ENCODE assay signal across 16 cellular contexts in the genomic region with DNA sequence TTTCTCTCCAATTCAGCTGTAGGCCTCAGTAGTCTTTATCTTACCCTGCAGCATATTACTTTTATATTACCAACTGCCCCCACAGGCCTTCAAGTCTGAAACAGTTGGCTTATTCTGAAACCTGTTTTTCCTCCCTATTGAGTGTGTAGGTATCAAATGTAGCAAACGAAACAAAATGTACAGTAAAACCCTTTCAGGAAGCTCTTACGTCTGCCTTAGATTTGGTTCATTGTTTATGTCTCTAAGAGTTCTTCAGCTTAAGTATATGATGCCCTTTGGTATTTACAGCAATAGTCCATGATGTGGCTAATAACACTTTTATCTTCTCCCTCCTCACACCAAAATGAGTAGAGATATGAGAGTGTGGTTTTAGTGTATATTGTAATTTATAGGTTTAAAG.
DNase-seq lines count a peak whose midpoint lies in the region; ATAC-seq and TF ChIP-seq lines count a peak whose summit lies in the region.
"Had no signal": no experiment of that assay in that cellular context is flagged by ENCODE, and none has a peak within 500 bp of the region (broad histone marks: within the 10 kb centered on the region; RNA-seq: fewer than 3 reads in every experiment).

No MANE protein-coding gene starts in this region.

- peak overlapping the region; percentile 81 to 96 (median 92) for H3K27ac Mint-ChIP-seq in CD4-positive, alpha-beta memory T cell
- H3K27ac Mint-ChIP-seq in activated T-helper 2 cell treated with anti-CD3 and anti-CD28 coated beads, Interferon-gamma antibody, Interleukin-2, Interleukin-4, amounts not matched to agents 10 μg/mL and 5 μg/mL and 100 μg/mL, durations not matched to agents 14 hours and 24 hours and 36 hours, result peak overlapping the region; percentile 23
- H3K27ac Mint-ChIP-seq in natural killer cell, result peak overlapping the region; percentile 70 to 73

- H3K4me3 Mint-ChIP-seq in CD4-positive, alpha-beta memory T cell, result peak overlapping the region in 6 of 8 donors; percentile 21 to 75 (median 62)
- H3K4me3 Mint-ChIP-seq in activated T-helper 2 cell treated with anti-CD3 and anti-CD28 coated beads, Interferon-gamma antibody, Interleukin-2, Interleukin-4, amounts not matched to agents 10 μg/mL and 5 μg/mL and 100 μg/mL, durations not matched to agents 14 hours and 24 hours and 36 hours (ENCODE audit: low read depth), result no peak overlapping the region
- H3K4me3 Mint-ChIP-seq in natural killer cell, result no peak overlapping the region
- H3K4me3 Mint-ChIP-seq: brain, H9 had no signal

- peak in 1 of 5 donors; percentile 36 for DNase-seq in CD4-positive, alpha-beta memory T cell
- DNase-seq in activated T-helper 2 cell treated with anti-CD3 and anti-CD28 coated beads, Interferon-gamma antibody, Interleukin-2, Interleukin-4, amounts not matched to agents 10 μg/mL and 5 μg/mL and 100 μg/mL, durations not matched to agents 14 hours and 24 hours and 36 hours (ENCODE audit: low spot score), result no peak
- DNase-seq in natural killer cell (no peak), WERI-Rb-1 (no peak), GM10248 (ENCODE audit: extremely low spot score) (no peak)
- DNase-seq: activated effector memory CD4-positive, alpha-beta T cell treated with Interleukin-2 at 50 U/mL for 16 hours; DMS 273 treated with DMSO at 0.1 percent for 48 hours; H9; NCI-H2029 treated with DMSO at 0.1 percent for 48 hours; NCI-H524 treated with DMSO at 0.1 percent for 48 hours; occipital lobe; right cardiac atrium had no signal

- H3K9me3 ChIP-seq in CD4-positive, alpha-beta memory T cell (ENCODE audit: control insufficient read depth in 1 of 2, low read length in 2 of 2), result no peaks in the 10 kb centered on the region
- H3K9me3 ChIP-seq in HEK293 (ENCODE audit: control insufficient read depth, insufficient read depth, low read depth, low read length) (no peaks in the 10 kb centered on the region), WERI-Rb-1 (ENCODE audit: severe bottlenecking) (no peaks in the 10 kb centered on the region)
- H3K9me3 ChIP-seq: suprapubic skin had no signal

- H3K36me3 ChIP-seq in CD4-positive, alpha-beta memory T cell (ENCODE audit: insufficient read depth, low read length), result peaks cover 13% of the 10 kb centered on the region
- no peaks in the 10 kb centered on the region for H3K36me3 ChIP-seq in HEK293 (ENCODE audit: control insufficient read depth in 2 of 2, insufficient read depth in 1 of 2, low read length in 2 of 2)
- H3K36me3 ChIP-seq in WERI-Rb-1, result no peaks in the 10 kb centered on the region; the same call in 1 of the 2 replicates
- H3K36me3 ChIP-seq: suprapubic skin had no signal

- peak overlapping the region; percentile 27 for H3K27ac ChIP-seq in CD4-positive, alpha-beta memory T cell (ENCODE audit: low read depth, low read length)
- no peak overlapping the region for H3K27ac ChIP-seq in HEK293 (ENCODE audit: extremely low read depth, low read depth, low read length)
- no peak overlapping the region for H3K27ac ChIP-seq in WERI-Rb-1
- H3K27ac ChIP-seq: suprapubic skin had no signal

- intact Hi-C loops in CD4-positive, alpha-beta memory T cell (cut with micrococcal nuclease), result no loop called here
- intact Hi-C loops in activated T-helper 2 cell treated with anti-CD3 and anti-CD28 coated beads, Interferon-gamma antibody, Interleukin-2, Interleukin-4, amounts not matched to agents 10 μg/mL and 5 μg/mL and 100 μg/mL, durations not matched to agents 14 hours and 24 hours and 36 hours (cut with micrococcal nuclease), result no loop called here
- intact Hi-C loops in natural killer cell (cut with micrococcal nuclease), result no loop called here

- no peak overlapping the region for H3K4me3 ChIP-seq in CD4-positive, alpha-beta memory T cell (ENCODE audit: low read length in 2 of 2)
- H3K4me3 ChIP-seq in HEK293 (ENCODE audit: low read depth, low read length) (no peak overlapping the region), WERI-Rb-1 (ENCODE audit: low read depth, low read length) (no peak overlapping the region)
- H3K4me3 ChIP-seq: suprapubic skin had no signal

- no peaks in the 10 kb centered on the region for H3K27me3 ChIP-seq in CD4-positive, alpha-beta memory T cell (ENCODE audit: insufficient read depth, low read length)
- no peaks in the 10 kb centered on the region for H3K27me3 ChIP-seq in WERI-Rb-1 (ENCODE audit: insufficient read depth, low read depth, severe bottlenecking)
- H3K27me3 ChIP-seq: suprapubic skin had no signal

- H3K27me3 Mint-ChIP-seq in CD4-positive, alpha-beta memory T cell, result no peaks in the 10 kb centered on the region
- H3K27me3 Mint-ChIP-seq in activated T-helper 2 cell treated with anti-CD3 and anti-CD28 coated beads, Interferon-gamma antibody, Interleukin-2, Interleukin-4, amounts not matched to agents 10 μg/mL and 5 μg/mL and 100 μg/mL, durations not matched to agents 14 hours and 24 hours and 36 hours (ENCODE audit: low read depth), result no peaks in the 10 kb centered on the region
- no peaks in the 10 kb centered on the region for H3K27me3 Mint-ChIP-seq in natural killer cell (ENCODE audit: low read depth in 2 of 2)
- H3K27me3 Mint-ChIP-seq: brain had no signal

- no peak for TF ChIP-seq CTCF in HEK293 (tag by site-specific recombination; IDR thresholded peaks at IDR 0.05)
- TF ChIP-seq CTCF in natural killer cell (IDR thresholded peaks at IDR 0.05), result no peak
- no peak for TF ChIP-seq CTCF in WERI-Rb-1 (IDR thresholded peaks at IDR 0.05; ENCODE audit: low read depth, low read length)
- no peak for TF ChIP-seq CTCF in GM10248 (IDR thresholded peaks at IDR 0.05; ENCODE audit: control extremely low read depth, extremely low read depth, low read depth, missing control alignments)

- CTCF ChIA-PET in CD4-positive, alpha-beta memory T cell (lab: Charles Lee; ENCODE audit: partially characterized antibody), result interaction anchor here (0.9 to 10.0 kb wide), 7 partner anchors 8 to 123 kb away, joined by 3 to 92 read pairs (median 3); no protein-coding TSS in a partner anchor
- CTCF ChIA-PET in HEK293 (lab: Yijun Ruan, JAX) (interaction anchor here (0.6 kb wide), 1 partner anchor 70 kb away, joined by 3 read pairs; no protein-coding TSS in a partner anchor), GM10248 (lab: Yijun Ruan, JAX) (interaction anchor here (0.6 to 6.2 kb wide), 7 partner anchors 8 to 76 kb away, joined by 3 to 59 read pairs (median 4); no protein-coding TSS in a partner anchor)

- H3K4me1 ChIP-seq in CD4-positive, alpha-beta memory T cell (ENCODE audit: insufficient read depth, low read length), result peaks cover 95% of the 10 kb centered on the region
- peaks cover 11% of the 10 kb centered on the region for H3K4me1 ChIP-seq in HEK293 (ENCODE audit: control insufficient read depth, insufficient read depth, low read length)

- peaks cover 78 to 94% (median 86%) of the 10 kb centered on the region in 4 donors for H3K4me1 Mint-ChIP-seq in CD4-positive, alpha-beta memory T cell
- H3K4me1 Mint-ChIP-seq in activated T-helper 2 cell treated with anti-CD3 and anti-CD28 coated beads, Interferon-gamma antibody, Interleukin-2, Interleukin-4, amounts not matched to agents 10 μg/mL and 5 μg/mL and 100 μg/mL, durations not matched to agents 14 hours and 24 hours and 36 hours (ENCODE audit: low read depth), result peaks cover 87% of the 10 kb centered on the region
- H3K4me1 Mint-ChIP-seq in natural killer cell, result peaks cover 89% of the 10 kb centered on the region in 2 donors

- POLR2A ChIA-PET in CD4-positive, alpha-beta memory T cell (lab: Charles Lee; ENCODE audit: partially characterized antibody), result interaction anchor here (1.2 to 11.0 kb wide), 2 partner anchors 11 to 12 kb away, joined by 3 to 279 read pairs; no protein-coding TSS in a partner anchor
- POLR2A ChIA-PET in HEK293 (lab: Yijun Ruan, JAX) (no interaction called here), GM10248 (lab: Yijun Ruan, JAX) (interaction anchor here (0.6 kb wide), 1 partner anchor 87 kb away, joined by 5 read pairs; no protein-coding TSS in a partner anchor)

- ATAC-seq in natural killer cell, result no peak
- ATAC-seq in GM21515 (IDR thresholded peaks at IDR 0.05; ENCODE audit: unreplicated experiment), result no peak
- ATAC-seq: right cardiac atrium had no signal

- H3K36me3 Mint-ChIP-seq in CD4-positive, alpha-beta memory T cell, result peaks cover 22 to 35% of the 10 kb centered on the region in 2 donors
- peaks cover 67% of the 10 kb centered on the region for H3K36me3 Mint-ChIP-seq in activated T-helper 2 cell treated with anti-CD3 and anti-CD28 coated beads, Interferon-gamma antibody, Interleukin-2, Interleukin-4, amounts not matched to agents 10 μg/mL and 5 μg/mL and 100 μg/mL, durations not matched to agents 14 hours and 24 hours and 36 hours (ENCODE audit: low read depth)
- H3K36me3 Mint-ChIP-seq in natural killer cell, result peaks cover 8% of the 10 kb centered on the region
- H3K36me3 Mint-ChIP-seq: brain had no signal

- no peaks in the 10 kb centered on the region for H3K9me3 Mint-ChIP-seq in CD4-positive, alpha-beta memory T cell
- no peaks in the 10 kb centered on the region for H3K9me3 Mint-ChIP-seq in activated T-helper 2 cell treated with anti-CD3 and anti-CD28 coated beads, Interferon-gamma antibody, Interleukin-2, Interleukin-4, amounts not matched to agents 10 μg/mL and 5 μg/mL and 100 μg/mL, durations not matched to agents 14 hours and 24 hours and 36 hours
- no peaks in the 10 kb centered on the region for H3K9me3 Mint-ChIP-seq in natural killer cell
- H3K9me3 Mint-ChIP-seq: H9 had no signal

TF ChIP-seq in HEK293, 187 proteins besides CTCF, POLR2A, EP300 and RAD21:
- no peak for TF ChIP-seq ZNF398 (tag by site-specific recombination; IDR thresholded peaks at IDR 0.05)
- TF ChIP-seq FEZF1 (tag by site-specific recombination; IDR thresholded peaks at IDR 0.05), result 0 out of 2 replicates have a peak, but pooled peaks have one; percentile 9
- TF ChIP-seq ZNF701 (tag by site-specific recombination; IDR thresholded peaks at IDR 0.05), result no peak
- no peak for TF ChIP-seq SP3 (tag by site-specific recombination; IDR thresholded peaks at IDR 0.05)

Comparison
In these comparisons a context has a peak if more than half of its experiments do, and no peak if none do; other contexts are left out.
1. H3K27ac Mint-ChIP-seq: peak in every context shown above with its lines; median percentile 92 in CD4-positive, alpha-beta memory T cell; 72 in natural killer cell; 23 in activated T-helper 2 cell treated with anti-CD3 and anti-CD28 coated beads, Interferon-gamma antibody, Interleukin-2, Interleukin-4, amounts not matched to agents 10 μg/mL and 5 μg/mL and 100 μg/mL, durations not matched to agents 14 hours and 24 hours and 36 hours.
2. H3K4me3 Mint-ChIP-seq: peak in CD4-positive, alpha-beta memory T cell (6 of 8); none in activated T-helper 2 cell treated with anti-CD3 and anti-CD28 coated beads, Interferon-gamma antibody, Interleukin-2, Interleukin-4, amounts not matched to agents 10 μg/mL and 5 μg/mL and 100 μg/mL, durations not matched to agents 14 hours and 24 hours and 36 hours (single experiment) and natural killer cell (single experiment).